Comparison of ENCODE assay signal across 9 cellular contexts in genomic region chr6:37005061-37005810, GRCh38. TPM values are rescaled to one million over a fixed set of nuclear protein-coding genes. Genes with fewer than 3 reads are reported as not detected.
A peak's percentile ranks its signal among the peaks of the same experiment; 100 is the strongest.
DNase-seq lines count a peak whose midpoint lies in the region; ATAC-seq and TF ChIP-seq lines count a peak whose summit lies in the region.
"Had no signal": no experiment of that assay in that cellular context is flagged by ENCODE, and none has a peak within 500 bp of the region (broad histone marks: within the 10 kb centered on the region; RNA-seq: fewer than 3 reads in every experiment).

A gene with protein sequence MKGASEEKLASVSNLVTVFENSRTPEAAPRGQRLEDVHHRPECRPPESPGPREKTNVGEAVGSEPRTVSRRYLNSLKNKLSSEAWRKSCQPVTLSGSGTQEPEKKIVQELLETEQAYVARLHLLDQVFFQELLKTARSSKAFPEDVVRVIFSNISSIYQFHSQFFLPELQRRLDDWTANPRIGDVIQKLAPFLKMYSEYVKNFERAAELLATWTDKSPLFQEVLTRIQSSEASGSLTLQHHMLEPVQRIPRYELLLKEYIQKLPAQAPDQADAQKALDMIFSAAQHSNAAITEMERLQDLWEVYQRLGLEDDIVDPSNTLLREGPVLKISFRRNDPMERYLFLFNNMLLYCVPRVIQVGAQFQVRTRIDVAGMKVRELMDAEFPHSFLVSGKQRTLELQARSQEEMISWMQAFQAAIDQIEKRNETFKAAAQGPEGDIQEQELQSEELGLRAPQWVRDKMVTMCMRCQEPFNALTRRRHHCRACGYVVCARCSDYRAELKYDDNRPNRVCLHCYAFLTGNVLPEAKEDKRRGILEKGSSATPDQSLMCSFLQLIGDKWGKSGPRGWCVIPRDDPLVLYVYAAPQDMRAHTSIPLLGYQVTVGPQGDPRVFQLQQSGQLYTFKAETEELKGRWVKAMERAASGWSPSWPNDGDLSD (plus strand): TSS chr6:37005655. CDS start chr6:37005818, 163 bp downstream.

- H3K36me3 ChIP-seq in right atrium auricular region (no peaks in the 10 kb centered on the region), transverse colon (no peaks in the 10 kb centered on the region)

- H3K4me1 ChIP-seq in right atrium auricular region (no peaks in the 10 kb centered on the region), transverse colon (no peaks in the 10 kb centered on the region)

- H3K9me3 ChIP-seq in right atrium auricular region (no peaks in the 10 kb centered on the region), transverse colon (no peaks in the 10 kb centered on the region)

- peak; percentile 28 for TF ChIP-seq POLR2A in transverse colon (IDR thresholded peaks at IDR 0.05)

- intact Hi-C loops in transverse colon (cut with DNase I; ENCODE audit: low total_unique reads), result no loop called here

- H3K27me3 ChIP-seq in right atrium auricular region (no peaks in the 10 kb centered on the region), transverse colon (no peaks in the 10 kb centered on the region)

- no peak for TF ChIP-seq EP300 in transverse colon (IDR thresholded peaks at IDR 0.05; ENCODE audit: low read depth)

- peak within 1 kb of the TSS; percentile 10 to 37 for H3K4me3 ChIP-seq in right atrium auricular region
- peak within 1 kb of the TSS in 3 of 4 donors; percentile 3 to 29 (median 6) for H3K4me3 ChIP-seq in transverse colon

- WGBS in transverse colon (ENCODE audit: low coverage in 1 of 2), 2 donors, result 77 to 88% methylated on average over 7 to 13 of the region's 14 CpGs

- DNase-seq in NOMO-1 treated with dmso at 0.1 percent for 144 hours (lab: John Stamatoyannopoulos, UW; ENCODE audit: unreplicated experiment) (peak; percentile 51), right atrium auricular region (ENCODE audit: low spot score) (no peak), transverse colon (peak; percentile 59), T1000 (lab: John Stamatoyannopoulos, UW) (no peak), RKO (ENCODE audit: low spot score) (no peak), NCI-H82 (lab: John Stamatoyannopoulos, UW) (no peak)

- ATAC-seq in GM18517 (IDR thresholded peaks at IDR 0.05; ENCODE audit: unreplicated experiment) (peak; percentile 64), GM21786 (IDR thresholded peaks at IDR 0.05; ENCODE audit: unreplicated experiment) (peak; percentile 57)

- no peak for TF ChIP-seq CTCF in right atrium auricular region (IDR thresholded peaks at IDR 0.05)
- TF ChIP-seq CTCF in transverse colon (IDR thresholded peaks at IDR 0.05), result no peak

- H3K27ac ChIP-seq in right atrium auricular region, result no peak within 1 kb of the TSS
- H3K27ac ChIP-seq in transverse colon, result peak within 1 kb of the TSS; percentile 42 to 68 (median 56)
- H3K27ac ChIP-seq: KMS-11 had no signal

- in situ Hi-C loops in transverse colon (cut with MboI; ENCODE audit: low pct_ligation_motif_present in 1 of 4, low pct_unique_long_range_greater_than_20kb in 1 of 4, low sequenced_read_pairs in 3 of 4), result loop anchor here in 3 of 4 donors (25.0 kb wide), 3 partner anchors 118 to 243 kb away; partner anchors contain the start of gene C6orf89 (in 3 of the 3)

RNA-seq across cellular contexts. Expression of the gene that starts here (rescaled TPM):
- total RNA-seq in right atrium auricular region, result 1 to 10 TPM; 4.9 to 8.0 TPM
- total RNA-seq in transverse colon, result 10 to 100 TPM; 13.1 to 46.4 (median 29.6) TPM

Comparison
In these comparisons a context has a peak if more than half of its experiments do, and no peak if none do; other contexts are left out.
1. DNase-seq: peak in NOMO-1 treated with dmso at 0.1 percent for 144 hours (single experiment) and transverse colon (single experiment); none in right atrium auricular region (single experiment), T1000 (single experiment), RKO (single experiment) and NCI-H82 (single experiment).
2. H3K27ac ChIP-seq: peak in transverse colon (4 of 4); none in right atrium auricular region (0 of 2).